Comparison of ENCODE assay signal across 16 cellular contexts in the genomic region with DNA sequence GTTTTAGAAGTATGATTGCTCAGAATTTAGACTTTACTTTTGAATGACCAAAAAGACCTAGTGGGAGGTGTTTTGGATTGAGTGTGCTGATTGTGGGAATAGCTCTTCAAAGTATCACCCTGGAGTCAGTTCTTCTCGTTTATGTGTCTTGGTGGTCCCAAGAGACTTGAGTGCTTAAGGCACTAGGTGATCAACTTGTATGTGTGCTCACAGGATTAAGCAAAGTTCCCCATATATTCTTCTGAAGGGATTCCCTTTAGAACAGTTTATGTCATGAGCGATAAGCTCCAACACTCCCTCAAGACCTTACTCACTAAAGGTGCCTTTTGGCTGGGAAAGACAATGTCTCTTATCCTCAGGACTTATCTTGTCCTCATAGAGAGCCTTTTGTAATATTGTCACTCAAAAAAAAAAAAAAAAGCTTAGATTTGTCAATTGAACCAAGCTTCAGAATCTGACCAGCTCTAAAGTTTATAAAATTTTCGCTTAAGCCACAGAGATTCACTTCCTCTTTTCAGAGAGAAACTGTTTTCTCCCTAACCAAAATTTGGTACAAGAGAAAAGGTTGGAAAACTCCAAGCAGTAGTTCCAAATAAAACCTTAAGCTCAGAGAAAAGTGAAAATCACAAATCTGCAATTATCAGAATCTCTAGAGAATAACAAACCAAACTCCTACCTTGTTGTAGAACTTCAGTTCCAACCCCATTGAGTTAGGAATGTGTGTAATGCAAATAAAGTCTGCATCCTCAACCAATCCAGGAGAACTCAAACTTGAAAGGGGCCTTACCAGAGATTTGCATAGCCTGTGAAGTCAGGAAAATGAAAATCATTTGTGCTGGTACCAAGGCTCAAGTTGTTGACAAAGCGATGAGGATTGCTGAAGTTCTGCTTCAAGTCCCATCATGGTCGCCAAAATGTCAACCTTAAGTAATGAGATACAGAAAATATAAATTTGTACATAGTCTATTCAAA.
"Had no signal": no experiment of that assay in that cellular context is flagged by ENCODE, and none has a peak within 500 bp of the region (broad histone marks: within the 10 kb centered on the region; RNA-seq: fewer than 3 reads in every experiment).

No MANE protein-coding gene starts in this region.

- H3K4me1 Mint-ChIP-seq: activated naive CD8-positive, alpha-beta T cell treated with anti-CD3 and anti-CD28 coated beads, Interleukin-2, amount 50 U/mL, for 24 hours; activated T-helper 17 cell treated with anti-CD3 and anti-CD28 coated beads, Interleukin-2, amount 50 U/mL, for 72 hours; immature natural killer cell; nephron progenitor cell; stimulated activated effector memory CD8-positive, alpha-beta T cell treated with anti-CD3 and anti-CD28 coated beads, Interleukin-12 subunit alpha, Interleukin-12 subunit beta, amount 100 ng/mL, for 72 hours had no signal

- H3K27ac ChIP-seq: tibial nerve had no signal

- DNase-seq: activated CD4-positive, alpha-beta T cell treated with anti-CD3 and anti-CD28 coated beads, Interleukin-2, amount 50 U/mL, for 1 hour; activated CD4-positive, CD25-positive, alpha-beta regulatory T cell; activated naive CD4-positive, alpha-beta T cell treated with anti-CD3 and anti-CD28 coated beads for 36 hours; activated naive CD8-positive, alpha-beta T cell treated with anti-CD3 and anti-CD28 coated beads, Interleukin-2, amount 50 U/mL, for 24 hours; activated T-cell treated with anti-CD3 and anti-CD28 coated beads for 4 hours; aorta; cortex of kidney; effector CD8-positive, alpha-beta T cell; foreskin melanocyte; head of caudate nucleus; immature natural killer cell; nephron progenitor cell; occipital lobe had no signal

- H3K36me3 Mint-ChIP-seq: immature natural killer cell; stimulated activated effector memory CD8-positive, alpha-beta T cell treated with anti-CD3 and anti-CD28 coated beads, Interleukin-12 subunit alpha, Interleukin-12 subunit beta, amount 100 ng/mL, for 72 hours had no signal

- H3K27ac Mint-ChIP-seq: activated naive CD4-positive, alpha-beta T cell treated with anti-CD3 and anti-CD28 coated beads for 36 hours; activated naive CD8-positive, alpha-beta T cell treated with anti-CD3 and anti-CD28 coated beads, Interleukin-2, amount 50 U/mL, for 24 hours; activated T-helper 17 cell treated with anti-CD3 and anti-CD28 coated beads, Interleukin-2, amount 50 U/mL, for 72 hours; immature natural killer cell; nephron progenitor cell; stimulated activated effector memory CD8-positive, alpha-beta T cell treated with anti-CD3 and anti-CD28 coated beads, Interleukin-12 subunit alpha, Interleukin-12 subunit beta, amount 100 ng/mL, for 72 hours had no signal

- H3K4me3 Mint-ChIP-seq: activated naive CD4-positive, alpha-beta T cell treated with anti-CD3 and anti-CD28 coated beads for 36 hours; activated naive CD8-positive, alpha-beta T cell treated with anti-CD3 and anti-CD28 coated beads, Interleukin-2, amount 50 U/mL, for 24 hours; activated T-helper 17 cell treated with anti-CD3 and anti-CD28 coated beads, Interleukin-2, amount 50 U/mL, for 72 hours; immature natural killer cell; nephron progenitor cell; stimulated activated effector memory CD8-positive, alpha-beta T cell treated with anti-CD3 and anti-CD28 coated beads, Interleukin-12 subunit alpha, Interleukin-12 subunit beta, amount 100 ng/mL, for 72 hours had no signal

- H3K27me3 ChIP-seq: tibial nerve had no signal

- H3K9me3 ChIP-seq: tibial nerve had no signal

- H3K4me1 ChIP-seq: tibial nerve had no signal

- ATAC-seq: activated naive CD8-positive, alpha-beta T cell treated with anti-CD3 and anti-CD28 coated beads, Interleukin-2, amount 50 U/mL, for 24 hours; activated T-helper 17 cell treated with anti-CD3 and anti-CD28 coated beads, Interleukin-2, amount 50 U/mL, for 72 hours; stimulated activated effector memory CD8-positive, alpha-beta T cell treated with anti-CD3 and anti-CD28 coated beads, Interleukin-12 subunit alpha, Interleukin-12 subunit beta, amount 100 ng/mL, for 72 hours had no signal

- H3K9me3 Mint-ChIP-seq: activated naive CD4-positive, alpha-beta T cell treated with anti-CD3 and anti-CD28 coated beads for 36 hours; activated naive CD8-positive, alpha-beta T cell treated with anti-CD3 and anti-CD28 coated beads, Interleukin-2, amount 50 U/mL, for 24 hours; activated T-helper 17 cell treated with anti-CD3 and anti-CD28 coated beads, Interleukin-2, amount 50 U/mL, for 72 hours; immature natural killer cell; nephron progenitor cell; stimulated activated effector memory CD8-positive, alpha-beta T cell treated with anti-CD3 and anti-CD28 coated beads, Interleukin-12 subunit alpha, Interleukin-12 subunit beta, amount 100 ng/mL, for 72 hours had no signal

- H3K4me3 ChIP-seq: tibial nerve had no signal

- H3K36me3 ChIP-seq: tibial nerve had no signal
